14 cellular contexts compared by ENCODE assay signal in genomic region chr16:67800252-67801046, GRCh38. TPM values are rescaled to one million over a fixed set of nuclear protein-coding genes. Genes with fewer than 3 reads are reported as not detected.
DNase-seq lines count a peak whose midpoint lies in the region; ATAC-seq, FAIRE-seq and TF ChIP-seq lines count a peak whose summit lies in the region.
"Had no signal": no experiment of that assay in that cellular context is flagged by ENCODE, and none has a peak within 500 bp of the region (broad histone marks: within the 10 kb centered on the region; RNA-seq: fewer than 3 reads in every experiment).

No MANE protein-coding gene starts in this region.

- H2AFZ ChIP-seq in DND-41 (ENCODE audit: low read depth, low read length) (no peak overlapping the region), HepG2 (ENCODE audit: low read length) (no peak overlapping the region)

- H3K36me3 Mint-ChIP-seq in activated naive CD4-positive, alpha-beta T cell treated with anti-CD3 and anti-CD28 coated beads, Interleukin-2, amount 50 U/mL, for 72 hours, result peaks cover 11 to 39% of the 10 kb centered on the region in 2 donors

- 97% methylated on average over 7 of the region's 7 CpGs for WGBS in HepG2 (ENCODE audit: low lambda C conversion rate)

- ATAC-seq in DND-41 (ENCODE audit: insufficient read depth, low read depth) (no peak), HepG2 (no peak), GM21390 (IDR thresholded peaks at IDR 0.05; ENCODE audit: unreplicated experiment) (no peak)
- no peak for ATAC-seq in activated naive CD4-positive, alpha-beta T cell treated with anti-CD3 and anti-CD28 coated beads, Interleukin-2, amount 50 U/mL, for 72 hours
- ATAC-seq: lower lobe of right lung had no signal

- TF ChIP-seq POLR2A in HepG2 (IDR thresholded peaks at IDR 0.05; ENCODE audit: insufficient read depth in 1 of 2, low read depth in 2 of 2, low read length in 2 of 2), result no peak

- no peak overlapping the region for H3K4me2 ChIP-seq in DND-41 (ENCODE audit: insufficient read depth, low read length)
- H3K4me2 ChIP-seq in HepG2 (ENCODE audit: low read depth, low read length), result no peak overlapping the region

- no peak for TF ChIP-seq RAD21 in HepG2 (CRISPR knock-in tag; IDR thresholded peaks at IDR 0.05)

- FAIRE-seq in HepG2 (lab: Jason Lieb, UNC), result no peak
- FAIRE-seq: frontal cortex, GM12891 had no signal

- H3K27me3 ChIP-seq in DND-41 (ENCODE audit: insufficient read depth, low read length, poor library complexity) (no peaks in the 10 kb centered on the region), HepG2 (ENCODE audit: control insufficient read depth in 1 of 2, insufficient read depth in 2 of 2, low read length in 2 of 2) (no peaks in the 10 kb centered on the region), ascending aorta (no peaks in the 10 kb centered on the region)
- H3K27me3 ChIP-seq: testis had no signal

- intact Hi-C loops in HepG2 (cut with micrococcal nuclease; ENCODE audit: unreplicated experiment) (no loop called here), ascending aorta (cut with DNase I) (loop anchor here (10.0 kb wide), 1 partner anchor 556 kb away; the partner anchor contains the start of genes FHOD1 and SLC9A5)

- peak overlapping the region; percentile 42 to 46 for H3K27ac Mint-ChIP-seq in activated naive CD4-positive, alpha-beta T cell treated with anti-CD3 and anti-CD28 coated beads, Interleukin-2, amount 50 U/mL, for 72 hours
- H3K27ac Mint-ChIP-seq: dendritic cell treated with granulocyte-macrophage colony-stimulating factor and Interleukin-4, amounts not matched to agents 40 ng/mL and 50 ng/mL, for 4 days had no signal

- no peak overlapping the region for H3K9ac ChIP-seq in DND-41 (ENCODE audit: low read depth, low read length)
- H3K9ac ChIP-seq in HepG2 (ENCODE audit: insufficient read depth, low read depth, low read length), result no peak overlapping the region

- no peaks in the 10 kb centered on the region for H3K9me3 ChIP-seq in DND-41 (ENCODE audit: insufficient read depth, low read length, severe bottlenecking)
- no peaks in the 10 kb centered on the region for H3K9me3 ChIP-seq in HepG2 (ENCODE audit: low read length)
- H3K9me3 ChIP-seq in ascending aorta, result no peaks in the 10 kb centered on the region
- H3K9me3 ChIP-seq: lower lobe of right lung, testis had no signal

- H3K27ac ChIP-seq in DND-41 (ENCODE audit: low read length), result peak overlapping the region; percentile 22; the same call in 1 of the 2 replicates
- no peak overlapping the region for H3K27ac ChIP-seq in HepG2 (ENCODE audit: extremely low read length, insufficient read depth, low read length)
- H3K27ac ChIP-seq in ascending aorta, result no peak overlapping the region
- H3K27ac ChIP-seq: lower lobe of right lung, testis had no signal

- no peak overlapping the region for H3K4me3 ChIP-seq in DND-41 (ENCODE audit: low read depth in 1 of 2, low read length in 2 of 2)
- no peak overlapping the region for H3K4me3 ChIP-seq in HepG2 (replicated peaks in 1 of 3; ENCODE audit: insufficient read depth in 1 of 3, low read depth in 2 of 3, low read length in 3 of 3)
- no peak overlapping the region for H3K4me3 ChIP-seq in ascending aorta
- H3K4me3 ChIP-seq: lower lobe of right lung, testis had no signal

- H3K9me3 Mint-ChIP-seq in activated naive CD4-positive, alpha-beta T cell treated with anti-CD3 and anti-CD28 coated beads, Interleukin-2, amount 50 U/mL, for 72 hours, result no peaks in the 10 kb centered on the region
- H3K9me3 Mint-ChIP-seq: dendritic cell treated with granulocyte-macrophage colony-stimulating factor and Interleukin-4, amounts not matched to agents 40 ng/mL and 50 ng/mL, for 4 days had no signal

- H3K36me3 ChIP-seq in DND-41 (ENCODE audit: insufficient read depth, low read length) (peaks cover 53% of the 10 kb centered on the region), HepG2 (replicated peaks in 1 of 2; ENCODE audit: control insufficient read depth in 1 of 2, insufficient read depth in 2 of 2, low read length in 2 of 2) (peaks cover 17 to 48% of the 10 kb centered on the region in 2 experiments), ascending aorta (peaks cover 10 to 11% of the 10 kb centered on the region in 2 donors)

- CTCF ChIA-PET in HepG2 (lab: Yijun Ruan, JAX; ENCODE audit: low intra/inter-chr PET ratio, low total read pairs), result no interaction called here

- H4K20me1 ChIP-seq in DND-41 (ENCODE audit: insufficient read depth, low read length) (peaks cover 6% of the 10 kb centered on the region; the same call in 1 of the 2 replicates), HepG2 (ENCODE audit: insufficient read depth, low read length) (peaks cover 19% of the 10 kb centered on the region)

- BruUV-seq in HepG2 (replicated peaks; lab: Mats Ljungman, UMichigan), result no TSS peak

- in situ Hi-C loops in HepG2 (cut with HindIII; ENCODE audit: extremely low pct_ligation_motif_present, low pct_unique_long_range_greater_than_20kb), result no loop called here

- H3K79me2 ChIP-seq in DND-41 (ENCODE audit: insufficient read depth, low read length) (peaks cover 80% of the 10 kb centered on the region), HepG2 (ENCODE audit: insufficient read depth, low read length) (peaks cover 63% of the 10 kb centered on the region)

- H3K4me1 ChIP-seq in DND-41 (ENCODE audit: insufficient read depth, low read length) (peaks cover 21% of the 10 kb centered on the region), HepG2 (ENCODE audit: insufficient read depth, low read length) (peaks cover 33% of the 10 kb centered on the region), ascending aorta (peaks cover 0 to 8% of the 10 kb centered on the region in 2 donors)

- POLR2A ChIA-PET in HepG2 (lab: Yijun Ruan, JAX), result no interaction called here

- peak; percentile 25 for DNase-seq in AG08396 (ENCODE audit: low spot score)
- DNase-seq in DND-41, result no peak
- no peak for DNase-seq in activated naive CD4-positive, alpha-beta T cell treated with anti-CD3 and anti-CD28 coated beads, Interleukin-2, amount 50 U/mL, for 72 hours (ENCODE audit: low spot score in 2 of 2)
- DNase-seq in HepG2 (ENCODE audit: low spot score), result no peak
- DNase-seq in NCI-H2196 treated with DMSO at 0.1 percent for 48 hours (lab: John Stamatoyannopoulos, UW; ENCODE audit: unreplicated experiment), result no peak
- DNase-seq in C1 segment of cervical spinal cord (lab: John Stamatoyannopoulos, UW), result no peak
- DNase-seq in ascending aorta (ENCODE audit: low spot score in 2 of 2), result no peak
- DNase-seq: lower lobe of right lung, NCI-H1417, testis had no signal

- TF ChIP-seq CTCF in DND-41 (IDR thresholded peaks at IDR 0.05; ENCODE audit: borderline replicate concordance, extremely low read depth, low read length, poor library complexity, severe bottlenecking) (no peak), HepG2 (CRISPR knock-in tag; IDR thresholded peaks at IDR 0.05) (no peak), ascending aorta (IDR thresholded peaks at IDR 0.05) (no peak)

- TF ChIP-seq EP300 in HepG2 (IDR thresholded peaks at IDR 0.05; ENCODE audit: low read depth in 2 of 2, low read length in 2 of 2), result no peak
- no peak for TF ChIP-seq EP300 in HepG2 (CRISPR knock-in tag; IDR thresholded peaks at IDR 0.05; ENCODE audit: borderline replicate concordance)

RNA-seq across cellular contexts. Expression of gene RANBP10, which starts 5.9 kb away (rescaled TPM):
- 10 to 100 TPM; 18.3 to 21.2 TPM for total RNA-seq in activated naive CD4-positive, alpha-beta T cell treated with anti-CD3 and anti-CD28 coated beads, Interleukin-2, amount 50 U/mL, for 72 hours
- 8.5 and 9.2 TPM in 2 replicates for total RNA-seq in HepG2 (2016; rRNA removed; fragmentation: Illumina TruSeq; extraction: Trizol)
- 2.6 and 3.0 TPM in 2 replicates for total RNA-seq in HepG2 (2016; cell fraction: cytosol; rRNA removed; fragmentation: Illumina TruSeq; extraction: Trizol; ENCODE audit: low read depth)
- total RNA-seq in HepG2 (2016; cell fraction: insoluble cytoplasmic fraction; rRNA removed; fragmentation: Illumina TruSeq; extraction: Trizol), result 8.1 and 8.8 TPM in 2 replicates
- 5.7 and 5.9 TPM in 2 replicates for total RNA-seq in HepG2 (2016; cell fraction: membrane; rRNA removed; fragmentation: Illumina TruSeq; extraction: Trizol)
- total RNA-seq in HepG2 (2016; cell fraction: nucleus; rRNA removed; fragmentation: Illumina TruSeq; extraction: Trizol), result 8.9 and 11.2 TPM in 2 replicates
- 22.7 and 24.5 TPM in 2 replicates for polyA plus RNA-seq in HepG2 (2011; rRNA removed)
- 9.5 and 10.5 TPM in 2 replicates for polyA plus RNA-seq in HepG2 (2011; cell fraction: cytosol; rRNA removed)
- polyA plus RNA-seq in HepG2 (2011; cell fraction: nucleus; rRNA removed), result 48.8 and 55.7 TPM in 2 replicates
- 11.9 and 17.0 TPM in 2 replicates for polyA plus RNA-seq in HepG2 (2012)
- polyA plus RNA-seq in HepG2 (2016; cell fraction: cytosol; fragmentation: Illumina TruSeq; extraction: Trizol; ENCODE audit: low read depth), result 1.5 and 1.6 TPM in 2 replicates
- 8.5 and 11.6 TPM in 2 replicates for polyA plus RNA-seq in HepG2 (2016; cell fraction: insoluble cytoplasmic fraction; fragmentation: Illumina TruSeq; extraction: Trizol; ENCODE audit: low read depth)
- polyA plus RNA-seq in HepG2 (2016; cell fraction: membrane; fragmentation: Illumina TruSeq; extraction: Trizol; ENCODE audit: low read depth), result 3.3 and 3.6 TPM in 2 replicates
- polyA plus RNA-seq in HepG2 (2016; cell fraction: nucleus; fragmentation: Illumina TruSeq; extraction: Trizol; ENCODE audit: insufficient read depth, low read depth), result 29.7 and 31.1 TPM in 2 replicates
- 28.0 and 40.9 TPM in 2 replicates for polyA minus RNA-seq in HepG2 (2011; rRNA and poly(A)+ RNA removed; ENCODE audit: low replicate concordance)
- 8.3 and 9.2 TPM in 2 replicates for polyA minus RNA-seq in HepG2 (2011; cell fraction: cytosol; rRNA and poly(A)+ RNA removed)
- polyA minus RNA-seq in HepG2 (2011; cell fraction: nucleus; rRNA and poly(A)+ RNA removed), result 16.2 and 20.8 TPM in 2 replicates
- total RNA-seq in ascending aorta, result 50.0 TPM

RNA-seq across cellular contexts. Expression of gene TSNAXIP1, which starts 6.2 kb away (rescaled TPM):
- under 1 TPM in 1 of 2 donors, not detected in 1; 0.35 TPM for total RNA-seq in activated naive CD4-positive, alpha-beta T cell treated with anti-CD3 and anti-CD28 coated beads, Interleukin-2, amount 50 U/mL, for 72 hours
- total RNA-seq in HepG2 (2016; rRNA removed; fragmentation: Illumina TruSeq; extraction: Trizol) (0.10 and 0.86 TPM in 2 replicates), ascending aorta (5.4 TPM)
- 0.18 TPM in 1 of 2 replicates, not detected in the other for total RNA-seq in HepG2 (2016; cell fraction: cytosol; rRNA removed; fragmentation: Illumina TruSeq; extraction: Trizol; ENCODE audit: low read depth)
- 0.10 and 0.93 TPM in 2 replicates for total RNA-seq in HepG2 (2016; cell fraction: insoluble cytoplasmic fraction; rRNA removed; fragmentation: Illumina TruSeq; extraction: Trizol)
- 0.24 and 0.25 TPM in 2 replicates for total RNA-seq in HepG2 (2016; cell fraction: membrane; rRNA removed; fragmentation: Illumina TruSeq; extraction: Trizol)
- total RNA-seq in HepG2 (2016; cell fraction: nucleus; rRNA removed; fragmentation: Illumina TruSeq; extraction: Trizol), result 0.84 and 1.0 TPM in 2 replicates
- polyA plus RNA-seq in HepG2 (2011; rRNA removed), result 0.37 and 0.61 TPM in 2 replicates
- 0.09 and 0.17 TPM in 2 replicates for polyA plus RNA-seq in HepG2 (2011; cell fraction: cytosol; rRNA removed)
- 4.3 and 5.3 TPM in 2 replicates for polyA plus RNA-seq in HepG2 (2011; cell fraction: nucleus; rRNA removed)
- polyA plus RNA-seq in HepG2 (2012), result 0.23 and 0.63 TPM in 2 replicates
- 0.10 TPM in 1 of 2 replicates, not detected in the other for polyA plus RNA-seq in HepG2 (2016; cell fraction: cytosol; fragmentation: Illumina TruSeq; extraction: Trizol; ENCODE audit: low read depth)
- polyA plus RNA-seq in HepG2 (2016; cell fraction: insoluble cytoplasmic fraction; fragmentation: Illumina TruSeq; extraction: Trizol; ENCODE audit: low read depth), result 0.16 and 0.74 TPM in 2 replicates
- 0.08 TPM in 1 of 2 replicates, not detected in the other for polyA plus RNA-seq in HepG2 (2016; cell fraction: membrane; fragmentation: Illumina TruSeq; extraction: Trizol; ENCODE audit: low read depth)
- 3.4 and 4.5 TPM in 2 replicates for polyA plus RNA-seq in HepG2 (2016; cell fraction: nucleus; fragmentation: Illumina TruSeq; extraction: Trizol; ENCODE audit: insufficient read depth, low read depth)
- polyA minus RNA-seq in HepG2 (2011; rRNA and poly(A)+ RNA removed; ENCODE audit: low replicate concordance), result 0.06 and 0.37 TPM in 2 replicates
- polyA minus RNA-seq in HepG2 (2011; cell fraction: cytosol; rRNA and poly(A)+ RNA removed), result not detected in 2 replicates
- polyA minus RNA-seq in HepG2 (2011; cell fraction: nucleus; rRNA and poly(A)+ RNA removed), result 0.39 and 2.0 TPM in 2 replicates

RNA-seq across cellular contexts. Expression of gene THAP11, which starts 41.7 kb away (rescaled TPM):
- 10 to 100 TPM; 26.9 to 43.2 TPM for total RNA-seq in activated naive CD4-positive, alpha-beta T cell treated with anti-CD3 and anti-CD28 coated beads, Interleukin-2, amount 50 U/mL, for 72 hours
- 53.4 and 53.8 TPM in 2 replicates for total RNA-seq in HepG2 (2016; rRNA removed; fragmentation: Illumina TruSeq; extraction: Trizol)
- total RNA-seq in HepG2 (2016; cell fraction: cytosol; rRNA removed; fragmentation: Illumina TruSeq; extraction: Trizol; ENCODE audit: low read depth), result 48.1 and 65.0 TPM in 2 replicates
- 54.0 and 55.5 TPM in 2 replicates for total RNA-seq in HepG2 (2016; cell fraction: insoluble cytoplasmic fraction; rRNA removed; fragmentation: Illumina TruSeq; extraction: Trizol)
- 91.2 and 112 TPM in 2 replicates for total RNA-seq in HepG2 (2016; cell fraction: membrane; rRNA removed; fragmentation: Illumina TruSeq; extraction: Trizol)
- total RNA-seq in HepG2 (2016; cell fraction: nucleus; rRNA removed; fragmentation: Illumina TruSeq; extraction: Trizol), result 18.7 and 22.3 TPM in 2 replicates
- 44.2 and 45.5 TPM in 2 replicates for polyA plus RNA-seq in HepG2 (2011; rRNA removed)
- 45.9 and 53.3 TPM in 2 replicates for polyA plus RNA-seq in HepG2 (2011; cell fraction: cytosol; rRNA removed)
- polyA plus RNA-seq in HepG2 (2011; cell fraction: nucleus; rRNA removed), result 22.1 and 23.2 TPM in 2 replicates
- polyA plus RNA-seq in HepG2 (2012), result 25.9 and 34.6 TPM in 2 replicates
- polyA plus RNA-seq in HepG2 (2016; cell fraction: cytosol; fragmentation: Illumina TruSeq; extraction: Trizol; ENCODE audit: low read depth), result 42.2 and 59.3 TPM in 2 replicates
- 50.1 and 54.2 TPM in 2 replicates for polyA plus RNA-seq in HepG2 (2016; cell fraction: insoluble cytoplasmic fraction; fragmentation: Illumina TruSeq; extraction: Trizol; ENCODE audit: low read depth)
- polyA plus RNA-seq in HepG2 (2016; cell fraction: membrane; fragmentation: Illumina TruSeq; extraction: Trizol; ENCODE audit: low read depth), result 66.6 and 83.2 TPM in 2 replicates
- polyA plus RNA-seq in HepG2 (2016; cell fraction: nucleus; fragmentation: Illumina TruSeq; extraction: Trizol; ENCODE audit: insufficient read depth, low read depth), result 28.8 and 33.3 TPM in 2 replicates
- polyA minus RNA-seq in HepG2 (2011; rRNA and poly(A)+ RNA removed; ENCODE audit: low replicate concordance), result 45.1 and 58.5 TPM in 2 replicates
- polyA minus RNA-seq in HepG2 (2011; cell fraction: cytosol; rRNA and poly(A)+ RNA removed), result 26.7 and 28.4 TPM in 2 replicates
- polyA minus RNA-seq in HepG2 (2011; cell fraction: nucleus; rRNA and poly(A)+ RNA removed), result 8.2 and 9.8 TPM in 2 replicates
- total RNA-seq in ascending aorta, result 85.4 TPM

RNA-seq across cellular contexts. Expression of gene NUTF2, which starts 46.3 kb away (rescaled TPM):
- 100 to 1,000 TPM; 111 to 160 TPM for total RNA-seq in activated naive CD4-positive, alpha-beta T cell treated with anti-CD3 and anti-CD28 coated beads, Interleukin-2, amount 50 U/mL, for 72 hours
- total RNA-seq in HepG2 (2016; rRNA removed; fragmentation: Illumina TruSeq; extraction: Trizol), result 214 and 224 TPM in 2 replicates
- 79.7 and 100.0 TPM in 2 replicates for total RNA-seq in HepG2 (2016; cell fraction: cytosol; rRNA removed; fragmentation: Illumina TruSeq; extraction: Trizol; ENCODE audit: low read depth)
- total RNA-seq in HepG2 (2016; cell fraction: insoluble cytoplasmic fraction; rRNA removed; fragmentation: Illumina TruSeq; extraction: Trizol), result 209 and 229 TPM in 2 replicates
- total RNA-seq in HepG2 (2016; cell fraction: membrane; rRNA removed; fragmentation: Illumina TruSeq; extraction: Trizol), result 120 and 150 TPM in 2 replicates
- total RNA-seq in HepG2 (2016; cell fraction: nucleus; rRNA removed; fragmentation: Illumina TruSeq; extraction: Trizol), result 79.9 and 90.1 TPM in 2 replicates
- polyA plus RNA-seq in HepG2 (2011; rRNA removed), result 168 and 198 TPM in 2 replicates
- polyA plus RNA-seq in HepG2 (2011; cell fraction: cytosol; rRNA removed), result 212 and 299 TPM in 2 replicates
- polyA plus RNA-seq in HepG2 (2011; cell fraction: nucleus; rRNA removed), result 132 and 146 TPM in 2 replicates
- 140 and 216 TPM in 2 replicates for polyA plus RNA-seq in HepG2 (2012)
- polyA plus RNA-seq in HepG2 (2016; cell fraction: cytosol; fragmentation: Illumina TruSeq; extraction: Trizol; ENCODE audit: low read depth), result 108 and 138 TPM in 2 replicates
- polyA plus RNA-seq in HepG2 (2016; cell fraction: insoluble cytoplasmic fraction; fragmentation: Illumina TruSeq; extraction: Trizol; ENCODE audit: low read depth), result 277 and 305 TPM in 2 replicates
- 139 and 154 TPM in 2 replicates for polyA plus RNA-seq in HepG2 (2016; cell fraction: membrane; fragmentation: Illumina TruSeq; extraction: Trizol; ENCODE audit: low read depth)
- 173 and 182 TPM in 2 replicates for polyA plus RNA-seq in HepG2 (2016; cell fraction: nucleus; fragmentation: Illumina TruSeq; extraction: Trizol; ENCODE audit: insufficient read depth, low read depth)
- 366 and 394 TPM in 2 replicates for polyA minus RNA-seq in HepG2 (2011; rRNA and poly(A)+ RNA removed; ENCODE audit: low replicate concordance)
- polyA minus RNA-seq in HepG2 (2011; cell fraction: cytosol; rRNA and poly(A)+ RNA removed), result 157 and 165 TPM in 2 replicates
- polyA minus RNA-seq in HepG2 (2011; cell fraction: nucleus; rRNA and poly(A)+ RNA removed), result 60.0 and 81.7 TPM in 2 replicates
- total RNA-seq in ascending aorta, result 156 TPM

RNA-seq across cellular contexts. Expression of gene CENPT, which starts 47.0 kb away (rescaled TPM):
- total RNA-seq in activated naive CD4-positive, alpha-beta T cell treated with anti-CD3 and anti-CD28 coated beads, Interleukin-2, amount 50 U/mL, for 72 hours, result 10 to 100 TPM; 49.5 to 86.4 TPM
- 24.8 and 43.3 TPM in 2 replicates for total RNA-seq in HepG2 (2016; rRNA removed; fragmentation: Illumina TruSeq; extraction: Trizol)
- 11.2 and 11.7 TPM in 2 replicates for total RNA-seq in HepG2 (2016; cell fraction: cytosol; rRNA removed; fragmentation: Illumina TruSeq; extraction: Trizol; ENCODE audit: low read depth)
- 22.8 and 43.9 TPM in 2 replicates for total RNA-seq in HepG2 (2016; cell fraction: insoluble cytoplasmic fraction; rRNA removed; fragmentation: Illumina TruSeq; extraction: Trizol)
- 7.4 and 8.2 TPM in 2 replicates for total RNA-seq in HepG2 (2016; cell fraction: membrane; rRNA removed; fragmentation: Illumina TruSeq; extraction: Trizol)
- total RNA-seq in HepG2 (2016; cell fraction: nucleus; rRNA removed; fragmentation: Illumina TruSeq; extraction: Trizol), result 43.8 and 49.8 TPM in 2 replicates
- 40.9 and 51.3 TPM in 2 replicates for polyA plus RNA-seq in HepG2 (2011; rRNA removed)
- polyA plus RNA-seq in HepG2 (2011; cell fraction: cytosol; rRNA removed), result 17.4 and 28.9 TPM in 2 replicates
- 414 and 516 TPM in 2 replicates for polyA plus RNA-seq in HepG2 (2011; cell fraction: nucleus; rRNA removed)
- 22.1 and 28.1 TPM in 2 replicates for polyA plus RNA-seq in HepG2 (2012)
- polyA plus RNA-seq in HepG2 (2016; cell fraction: cytosol; fragmentation: Illumina TruSeq; extraction: Trizol; ENCODE audit: low read depth), result 3.3 and 4.0 TPM in 2 replicates
- 22.0 and 24.2 TPM in 2 replicates for polyA plus RNA-seq in HepG2 (2016; cell fraction: insoluble cytoplasmic fraction; fragmentation: Illumina TruSeq; extraction: Trizol; ENCODE audit: low read depth)
- 4.4 and 6.6 TPM in 2 replicates for polyA plus RNA-seq in HepG2 (2016; cell fraction: membrane; fragmentation: Illumina TruSeq; extraction: Trizol; ENCODE audit: low read depth)
- polyA plus RNA-seq in HepG2 (2016; cell fraction: nucleus; fragmentation: Illumina TruSeq; extraction: Trizol; ENCODE audit: insufficient read depth, low read depth), result 153 and 170 TPM in 2 replicates
- polyA minus RNA-seq in HepG2 (2011; rRNA and poly(A)+ RNA removed; ENCODE audit: low replicate concordance), result 38.6 and 47.8 TPM in 2 replicates
- polyA minus RNA-seq in HepG2 (2011; cell fraction: cytosol; rRNA and poly(A)+ RNA removed), result 8.8 and 11.4 TPM in 2 replicates
- 35.9 and 44.5 TPM in 2 replicates for polyA minus RNA-seq in HepG2 (2011; cell fraction: nucleus; rRNA and poly(A)+ RNA removed)
- 220 TPM for total RNA-seq in ascending aorta
